Comparison of ENCODE assay signal across 12 cellular contexts in genomic region chr3:133466531-133467386, GRCh38.
DNase-seq lines count a peak whose midpoint lies in the region; ATAC-seq and TF ChIP-seq lines count a peak whose summit lies in the region.
"Had no signal": no experiment of that assay in that cellular context is flagged by ENCODE, and none has a peak within 500 bp of the region (broad histone marks: within the 10 kb centered on the region; RNA-seq: fewer than 3 reads in every experiment).

No MANE protein-coding gene starts in this region.

- no peak overlapping the region for H3K4me3 Mint-ChIP-seq in activated naive CD4-positive, alpha-beta T cell treated with anti-CD3 and anti-CD28 coated beads, Interleukin-2, amount 10 ng/mL, durations not matched to agents 7 days and 5 days
- no peak overlapping the region for H3K4me3 Mint-ChIP-seq in stimulated activated memory B cell treated with anti-CD40 and anti-IgM and Interleukin-4, amounts not matched to agents 10 μg/mL and 1 μg/mL and 100 μg/mL, for 72 hours
- H3K4me3 Mint-ChIP-seq: activated T-cell treated with anti-CD3 and anti-CD28 coated beads, Interleukin-2, amount 50 U/mL, for 4 hours had no signal

- H3K36me3 ChIP-seq in SJCRH30 (no peaks in the 10 kb centered on the region), mammary epithelial cell (ENCODE audit: insufficient read depth, low read length) (no peaks in the 10 kb centered on the region)
- H3K36me3 ChIP-seq: esophagus muscularis mucosa, tibial artery had no signal

- 61% methylated on average over 7 of the region's 12 CpGs for WGBS in mammary epithelial cell (ENCODE audit: low coverage, missing lambda C conversion rate)

- H3K4me1 ChIP-seq in SJCRH30 (peaks cover 13% of the 10 kb centered on the region), mammary epithelial cell (ENCODE audit: insufficient read depth, low read length) (no peaks in the 10 kb centered on the region)

- dilution Hi-C loops in mammary epithelial cell (cut with HindIII; ENCODE audit: low sequenced_read_pairs): no loop called here

- H3K27ac Mint-ChIP-seq in activated naive CD4-positive, alpha-beta T cell treated with anti-CD3 and anti-CD28 coated beads, Interleukin-2, amount 10 ng/mL, durations not matched to agents 7 days and 5 days: peak overlapping the region; percentile 12
- no peak overlapping the region for H3K27ac Mint-ChIP-seq in activated naive CD4-positive, alpha-beta T cell treated with anti-CD3 and anti-CD28 coated beads, Interleukin-2, amount 50 U/mL, for 72 hours
- H3K27ac Mint-ChIP-seq in stimulated activated memory B cell treated with anti-CD40 and anti-IgM and Interleukin-4, amounts not matched to agents 10 μg/mL and 1 μg/mL and 100 μg/mL, for 72 hours: peak overlapping the region; percentile 52

- peak; percentile 49 for DNase-seq in activated naive CD4-positive, alpha-beta T cell treated with anti-CD3 and anti-CD28 coated beads, Interleukin-2, amount 10 ng/mL, durations not matched to agents 7 days and 5 days
- no peak for DNase-seq in activated naive CD4-positive, alpha-beta T cell treated with anti-CD3 and anti-CD28 coated beads, Interleukin-2, amount 50 U/mL, for 72 hours (ENCODE audit: low spot score in 2 of 2)
- DNase-seq in SJCRH30 (peak; percentile 29 to 61), SW480 (ENCODE audit: low spot score) (no peak), NCI-H146 (lab: John Stamatoyannopoulos, UW) (no peak), mammary epithelial cell (no peak)
- DNase-seq: activated T-cell treated with anti-CD3 and anti-CD28 coated beads, Interleukin-2, amount 50 U/mL, for 4 hours; T1000; tibial artery had no signal

- H3K27ac ChIP-seq in SJCRH30 (no peak overlapping the region), mammary epithelial cell (ENCODE audit: insufficient read depth, low read depth, low read length) (no peak overlapping the region)
- H3K27ac ChIP-seq: esophagus muscularis mucosa, tibial artery had no signal

- no peaks in the 10 kb centered on the region for H3K9me3 Mint-ChIP-seq in activated naive CD4-positive, alpha-beta T cell treated with anti-CD3 and anti-CD28 coated beads, Interleukin-2, amount 10 ng/mL, durations not matched to agents 7 days and 5 days
- H3K9me3 Mint-ChIP-seq in activated naive CD4-positive, alpha-beta T cell treated with anti-CD3 and anti-CD28 coated beads, Interleukin-2, amount 50 U/mL, for 72 hours: no peaks in the 10 kb centered on the region
- no peaks in the 10 kb centered on the region for H3K9me3 Mint-ChIP-seq in stimulated activated memory B cell treated with anti-CD40 and anti-IgM and Interleukin-4, amounts not matched to agents 10 μg/mL and 1 μg/mL and 100 μg/mL, for 72 hours
- H3K9me3 Mint-ChIP-seq: activated T-cell treated with anti-CD3 and anti-CD28 coated beads, Interleukin-2, amount 50 U/mL, for 4 hours had no signal

- no peaks in the 10 kb centered on the region for H3K27me3 Mint-ChIP-seq in activated naive CD4-positive, alpha-beta T cell treated with anti-CD3 and anti-CD28 coated beads, Interleukin-2, amount 10 ng/mL, durations not matched to agents 7 days and 5 days
- H3K27me3 Mint-ChIP-seq in stimulated activated memory B cell treated with anti-CD40 and anti-IgM and Interleukin-4, amounts not matched to agents 10 μg/mL and 1 μg/mL and 100 μg/mL, for 72 hours: no peaks in the 10 kb centered on the region

- no peak overlapping the region for H3K9ac ChIP-seq in mammary epithelial cell (ENCODE audit: insufficient read depth, low read length)

- no peaks in the 10 kb centered on the region for H3K79me2 ChIP-seq in mammary epithelial cell (ENCODE audit: insufficient read depth, low read length)

- H3K4me2 ChIP-seq in mammary epithelial cell (ENCODE audit: insufficient read depth, low read depth, low read length): no peak overlapping the region

- BruUV-seq in mammary epithelial cell (replicated peaks; lab: Mats Ljungman, UMichigan): no TSS peak

- H3K4me3 ChIP-seq in SJCRH30 (no peak overlapping the region), mammary epithelial cell (replicated peaks in 1 of 3; ENCODE audit: insufficient read depth in 1 of 3, low read depth in 2 of 3, low read length in 3 of 3) (no peak overlapping the region)
- H3K4me3 ChIP-seq: esophagus muscularis mucosa, tibial artery had no signal

- H2AFZ ChIP-seq in mammary epithelial cell (ENCODE audit: low read depth, low read length): no peak overlapping the region

- in situ Hi-C loops in mammary epithelial cell (cut with MboI; ENCODE audit: low sequenced_read_pairs in 2 of 2): loop anchor here in 1 of 2 donors (10.0 kb wide), 1 partner anchor 108 kb away; the partner anchor contains the start of gene CDV3

- H3K9me3 ChIP-seq in SJCRH30 (replicated peaks) (no peaks in the 10 kb centered on the region), mammary epithelial cell (replicated peaks; ENCODE audit: insufficient read depth, low read length) (no peaks in the 10 kb centered on the region)
- H3K9me3 ChIP-seq: esophagus muscularis mucosa, tibial artery had no signal

- H4K20me1 ChIP-seq in mammary epithelial cell (ENCODE audit: insufficient read depth, low read length): no peaks in the 10 kb centered on the region

- intact Hi-C loops in mammary epithelial cell (cut with micrococcal nuclease): no loop called here

- ATAC-seq in activated naive CD4-positive, alpha-beta T cell treated with anti-CD3 and anti-CD28 coated beads, Interleukin-2, amount 50 U/mL, for 72 hours: no peak
- ATAC-seq in HG03045 (IDR thresholded peaks at IDR 0.05; ENCODE audit: unreplicated experiment): peak; percentile 43
- peak; percentile 66 for ATAC-seq in stimulated activated memory B cell treated with anti-CD40 and anti-IgM and Interleukin-4, amounts not matched to agents 10 μg/mL and 1 μg/mL and 100 μg/mL, for 72 hours
- ATAC-seq: activated T-cell treated with anti-CD3 and anti-CD28 coated beads, Interleukin-2, amount 50 U/mL, for 4 hours had no signal

- CTCF ChIA-PET in activated naive CD4-positive, alpha-beta T cell treated with anti-CD3 and anti-CD28 coated beads, Interleukin-2, amount 10 ng/mL, durations not matched to agents 7 days and 5 days (lab: Charles Lee): interaction anchor here (0.9 to 2.8 kb wide), 7 partner anchors 8 to 113 kb away, joined by 3 to 11 read pairs (median 6); no protein-coding TSS in a partner anchor
- CTCF ChIA-PET in mammary epithelial cell (lab: Charles Lee; ENCODE audit: low non-redundant PET): interaction anchor here (0.6 kb wide), 1 partner anchor 734 kb away, joined by 4 read pairs; no protein-coding TSS in a partner anchor

- H3K36me3 Mint-ChIP-seq in activated naive CD4-positive, alpha-beta T cell treated with anti-CD3 and anti-CD28 coated beads, Interleukin-2, amount 10 ng/mL, durations not matched to agents 7 days and 5 days: no peaks in the 10 kb centered on the region
- H3K36me3 Mint-ChIP-seq in activated naive CD4-positive, alpha-beta T cell treated with anti-CD3 and anti-CD28 coated beads, Interleukin-2, amount 50 U/mL, for 72 hours: no peaks in the 10 kb centered on the region
- H3K36me3 Mint-ChIP-seq in stimulated activated memory B cell treated with anti-CD40 and anti-IgM and Interleukin-4, amounts not matched to agents 10 μg/mL and 1 μg/mL and 100 μg/mL, for 72 hours: no peaks in the 10 kb centered on the region

- TF ChIP-seq CTCF in mammary epithelial cell (conservative IDR thresholded peaks at IDR 0.05 in 1 of 2, IDR thresholded peaks at IDR 0.05 in 1 of 2; ENCODE audit: extremely low read depth in 1 of 2, insufficient read depth in 1 of 2, low read depth in 1 of 2, low read length in 2 of 2): no peak

- no peaks in the 10 kb centered on the region for H3K27me3 ChIP-seq in SJCRH30
- H3K27me3 ChIP-seq in mammary epithelial cell (ENCODE audit: insufficient read depth, low read length): no peaks in the 10 kb centered on the region
- H3K27me3 ChIP-seq: esophagus muscularis mucosa, tibial artery had no signal

- H3K4me1 Mint-ChIP-seq in activated naive CD4-positive, alpha-beta T cell treated with anti-CD3 and anti-CD28 coated beads, Interleukin-2, amount 10 ng/mL, durations not matched to agents 7 days and 5 days: peaks cover 46% of the 10 kb centered on the region
- peaks cover 68% of the 10 kb centered on the region for H3K4me1 Mint-ChIP-seq in stimulated activated memory B cell treated with anti-CD40 and anti-IgM and Interleukin-4, amounts not matched to agents 10 μg/mL and 1 μg/mL and 100 μg/mL, for 72 hours

Comparison
In these comparisons a context has a peak if more than half of its experiments do, and no peak if none do; other contexts are left out.
1. DNase-seq: peak in activated naive CD4-positive, alpha-beta T cell treated with anti-CD3 and anti-CD28 coated beads, Interleukin-2, amount 10 ng/mL, durations not matched to agents 7 days and 5 days (single experiment) and SJCRH30 (2 of 2); none in activated naive CD4-positive, alpha-beta T cell treated with anti-CD3 and anti-CD28 coated beads, Interleukin-2, amount 50 U/mL, for 72 hours (0 of 2), SW480 (single experiment), NCI-H146 (single experiment) and mammary epithelial cell (single experiment).
2. H3K27ac Mint-ChIP-seq: peak in activated naive CD4-positive, alpha-beta T cell treated with anti-CD3 and anti-CD28 coated beads, Interleukin-2, amount 10 ng/mL, durations not matched to agents 7 days and 5 days (single experiment) and stimulated activated memory B cell treated with anti-CD40 and anti-IgM and Interleukin-4, amounts not matched to agents 10 μg/mL and 1 μg/mL and 100 μg/mL, for 72 hours (single experiment); none in activated naive CD4-positive, alpha-beta T cell treated with anti-CD3 and anti-CD28 coated beads, Interleukin-2, amount 50 U/mL, for 72 hours (0 of 2).
3. ATAC-seq: peak in HG03045 (single experiment) and stimulated activated memory B cell treated with anti-CD40 and anti-IgM and Interleukin-4, amounts not matched to agents 10 μg/mL and 1 μg/mL and 100 μg/mL, for 72 hours (single experiment); none in activated naive CD4-positive, alpha-beta T cell treated with anti-CD3 and anti-CD28 coated beads, Interleukin-2, amount 50 U/mL, for 72 hours (0 of 2).